In the genomic region with DNA sequence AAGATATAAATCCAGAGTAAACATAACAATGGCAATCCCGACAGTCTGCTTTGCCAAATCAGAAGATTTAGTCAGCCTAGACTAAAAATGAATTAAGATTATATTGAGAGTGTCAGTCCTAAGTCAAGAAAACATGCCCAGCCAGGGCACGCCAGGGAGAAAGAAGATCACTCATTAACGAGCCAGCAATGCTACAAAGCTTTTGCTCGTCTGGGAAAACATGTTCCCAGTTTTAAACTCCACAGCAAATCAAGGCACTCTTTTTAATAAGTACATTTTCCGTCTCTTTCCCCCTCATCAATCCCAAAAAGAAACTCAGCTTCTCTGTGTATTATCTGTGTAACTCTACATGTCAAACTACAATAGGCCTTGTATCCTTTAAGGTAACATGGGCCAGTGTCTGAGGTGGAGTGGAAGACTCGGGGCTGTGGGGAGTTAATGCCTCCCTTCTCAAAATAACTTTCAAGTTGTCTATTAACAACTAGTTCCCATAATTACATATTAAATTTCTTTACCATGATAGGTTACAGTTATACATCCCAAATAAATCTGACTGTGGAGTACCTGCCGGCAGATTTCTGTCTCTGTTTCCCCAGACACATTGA, we compare ENCODE assay signal across 12 cellular contexts. TPM values are rescaled to one million over a fixed set of nuclear protein-coding genes. Genes with fewer than 3 reads are reported as not detected.
DNase-seq lines count a peak whose midpoint lies in the region; ATAC-seq and TF ChIP-seq lines count a peak whose summit lies in the region.
"Had no signal": no experiment of that assay in that cellular context is flagged by ENCODE, and none has a peak within 500 bp of the region (broad histone marks: within the 10 kb centered on the region; RNA-seq: fewer than 3 reads in every experiment).

No MANE protein-coding gene starts in this region.

- ATAC-seq in lower lobe of right lung (no peak), GM21723 (IDR thresholded peaks at IDR 0.05; ENCODE audit: unreplicated experiment) (no peak), GM18520 (IDR thresholded peaks at IDR 0.05; ENCODE audit: unreplicated experiment) (no peak)

- intact Hi-C loops in lower lobe of right lung (cut with DNase I) (no loop called here), stomach (cut with DNase I; ENCODE audit: low total_unique reads) (no loop called here)

- H3K36me3 ChIP-seq in HUES48 (ENCODE audit: control insufficient read depth, insufficient read depth, low read length) (no peaks in the 10 kb centered on the region), lower lobe of right lung (no peaks in the 10 kb centered on the region), stomach (no peaks in the 10 kb centered on the region)
- H3K36me3 ChIP-seq: ovary had no signal

- no peak for TF ChIP-seq EP300 in stomach (IDR thresholded peaks at IDR 0.05)

- H3K4me3 ChIP-seq in HUES48 (ENCODE audit: low read depth, low read length): peak overlapping the region; percentile 42; the same call in 1 of the 2 replicates
- H3K4me3 ChIP-seq in lower lobe of right lung: peak overlapping the region; percentile 15
- H3K4me3 ChIP-seq in stomach: no peak overlapping the region
- H3K4me3 ChIP-seq: ovary had no signal

- 19 to 29% (median 29%) methylated on average over 7 of the region's 7 CpGs for WGBS in stomach, 5 donors

- H3K9me3 ChIP-seq in HUES48 (ENCODE audit: control insufficient read depth, insufficient read depth, low read length) (no peaks in the 10 kb centered on the region), lower lobe of right lung (no peaks in the 10 kb centered on the region), stomach (no peaks in the 10 kb centered on the region)
- H3K9me3 ChIP-seq: ovary had no signal

- H3K27ac ChIP-seq in HUES48 (ENCODE audit: low read depth, low read length) (peak overlapping the region; percentile 92), caudate nucleus (ENCODE audit: low read depth, low read length) (peak overlapping the region; percentile 3), lower lobe of right lung (peak overlapping the region; percentile 4), stomach (peak overlapping the region in 4 of 5 donors; percentile 30 to 67 (median 55))
- H3K27ac ChIP-seq: ovary had no signal

- no peak overlapping the region for H3K9ac ChIP-seq in HUES48 (ENCODE audit: low read depth, low read length)

- no peak for TF ChIP-seq POLR2A in stomach (IDR thresholded peaks at IDR 0.05)

- H3K4me1 ChIP-seq in HUES48 (ENCODE audit: control insufficient read depth, insufficient read depth, low read length): peaks cover 71% of the 10 kb centered on the region
- H3K4me1 ChIP-seq in lower lobe of right lung: peaks cover 48% of the 10 kb centered on the region
- H3K4me1 ChIP-seq in stomach: peaks cover 39 to 90% (median 72%) of the 10 kb centered on the region in 4 donors

- TF ChIP-seq CTCF in lower lobe of right lung (IDR thresholded peaks at IDR 0.05) (no peak), stomach (IDR thresholded peaks at IDR 0.05) (no peak)

- no peak for DNase-seq in caudate nucleus (lab: John Stamatoyannopoulos, UW)
- DNase-seq in lower lobe of right lung: no peak
- DNase-seq in stomach: no peak
- no peak for DNase-seq in NCI-H1105 treated with DMSO at 0.1 percent for 48 hours (lab: John Stamatoyannopoulos, UW)
- no peak for DNase-seq in NCI-H748 (lab: John Stamatoyannopoulos, UW; ENCODE audit: unreplicated experiment)
- DNase-seq: NCI-H187; NK-92 treated with Interleukin-12 subunit alpha and Interleukin-12 subunit beta, amount 100 ng/mL, for 24 hours; ovary; substantia nigra had no signal

- no peaks in the 10 kb centered on the region for H3K27me3 ChIP-seq in HUES48 (ENCODE audit: control insufficient read depth, insufficient read depth, low read length)
- no peaks in the 10 kb centered on the region for H3K27me3 ChIP-seq in lower lobe of right lung (ENCODE audit: low read depth)
- no peaks in the 10 kb centered on the region for H3K27me3 ChIP-seq in stomach
- H3K27me3 ChIP-seq: ovary had no signal

RNA-seq across cellular contexts. Expression of a gene that starts 40.9 kb away (rescaled TPM):
- total RNA-seq in lower lobe of right lung (97.7 TPM), stomach (100 to 1,000 TPM in 4 of 5 donors, 10 to 100 TPM in 1; 30.1 to 624 (median 148) TPM)
- 1 to 10 TPM; 6.7 to 9.4 (median 7.7) TPM for polyA plus RNA-seq in stomach

Comparison
In these comparisons a context has a peak if more than half of its experiments do, and no peak if none do; other contexts are left out.
1. H3K27ac ChIP-seq: peak in every context shown above with its lines; median percentile 92 in HUES48; 55 in stomach; 4 in lower lobe of right lung; 3 in caudate nucleus.
2. H3K4me3 ChIP-seq: peak in HUES48 (single experiment) and lower lobe of right lung (single experiment); none in stomach (0 of 4).